1 cellular context compared by ENCODE assay signal in the genomic region with DNA sequence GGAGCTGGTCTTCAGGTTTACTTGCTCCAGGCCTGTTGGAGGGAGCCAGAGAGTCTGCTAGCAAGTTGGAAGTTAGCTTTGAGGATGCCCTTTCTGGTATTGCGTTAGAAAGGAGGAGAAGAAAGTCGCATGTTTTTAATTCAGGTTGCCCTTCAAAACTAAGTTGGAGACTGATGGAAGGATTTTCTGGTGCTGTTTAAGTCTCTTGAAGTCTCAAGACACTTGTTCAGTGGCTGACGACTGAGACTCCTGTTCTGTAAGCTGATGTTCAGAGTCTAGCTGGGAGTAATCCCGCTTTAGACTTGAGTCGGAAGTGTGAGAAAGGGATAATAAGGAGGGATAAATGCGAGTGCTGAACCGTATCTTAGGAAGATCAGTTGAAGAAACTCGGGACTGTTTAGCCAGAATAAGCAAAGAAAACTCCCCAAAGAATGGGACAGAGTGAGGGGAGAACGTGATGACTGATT.
TF ChIP-seq lines count a peak whose summit lies in the region.

No MANE protein-coding gene starts in this region.

TF ChIP-seq in H1, 55 proteins besides CTCF, POLR2A, EP300 and RAD21:
- TF ChIP-seq YY1 (IDR thresholded peaks at IDR 0.05; ENCODE audit: low read depth, low read length): no peak
- TF ChIP-seq RBBP5 (IDR thresholded peaks at IDR 0.05; ENCODE audit: borderline replicate concordance, low read depth, low read length): no peak
- 0 out of 4 replicates have a peak, but pooled peaks of 1 of the 2 experiments have one; percentile 8 for TF ChIP-seq SIN3A (conservative IDR thresholded peaks at IDR 0.05 in 1 of 2, IDR thresholded peaks at IDR 0.05 in 1 of 2; ENCODE audit: low read depth in 1 of 2, low read length in 2 of 2)
- TF ChIP-seq CHD2 (IDR thresholded peaks at IDR 0.05; ENCODE audit: low read length): no peak
- peak; percentile 8 for TF ChIP-seq TAF7 (optimal IDR thresholded peaks at IDR 0.05; ENCODE audit: borderline replicate concordance, low read depth, low read length)
